Comparison of ENCODE assay signal across 13 cellular contexts in the genomic region with DNA sequence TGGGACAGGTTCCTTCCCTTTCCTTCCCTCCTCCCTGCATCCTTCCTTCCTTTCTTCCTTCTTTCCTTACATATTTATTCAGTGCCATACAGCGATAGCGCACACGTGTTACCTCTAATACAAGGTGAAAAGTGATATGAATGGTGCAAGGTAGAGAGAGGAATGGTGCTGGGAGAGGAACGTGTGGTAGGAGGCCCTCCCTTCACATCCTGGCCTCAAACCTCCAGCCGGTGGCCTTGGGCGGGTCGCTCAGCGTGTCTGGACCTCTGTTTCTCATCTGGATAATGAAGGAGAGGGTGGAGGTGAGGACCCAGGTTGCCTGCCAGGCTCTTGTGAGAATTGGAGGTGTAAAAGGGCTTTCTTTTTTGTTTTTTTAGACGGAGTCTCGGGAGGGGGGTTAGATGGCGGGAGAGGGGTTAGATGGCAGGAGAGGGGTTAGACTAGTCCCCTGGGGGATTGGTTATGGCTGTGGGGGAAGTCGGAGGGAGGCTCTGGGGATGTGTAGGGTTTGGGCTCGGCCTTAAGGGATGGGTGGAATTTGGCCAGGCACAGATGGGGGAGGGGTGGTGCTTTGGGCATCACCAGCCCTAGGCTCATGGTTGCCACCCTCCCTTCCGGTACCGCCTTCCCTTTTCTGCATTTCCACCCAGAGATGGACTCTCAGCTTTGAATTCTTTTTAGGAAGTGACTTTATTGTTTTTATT. TPM values are rescaled to one million over a fixed set of nuclear protein-coding genes. Genes with fewer than 3 reads are reported as not detected.
DNase-seq lines count a peak whose midpoint lies in the region; ATAC-seq, FAIRE-seq and TF ChIP-seq lines count a peak whose summit lies in the region.
"Had no signal": no experiment of that assay in that cellular context is flagged by ENCODE, and none has a peak within 500 bp of the region (broad histone marks: within the 10 kb centered on the region; RNA-seq: fewer than 3 reads in every experiment).

No MANE protein-coding gene starts in this region.

- no peak overlapping the region for H2AFZ ChIP-seq in GM23338

- H3K9me3 ChIP-seq in breast epithelium (no peaks in the 10 kb centered on the region), stomach smooth muscle (ENCODE audit: control insufficient read depth in 2 of 2, low read length in 2 of 2) (no peaks in the 10 kb centered on the region)

- H3K4me1 Mint-ChIP-seq in GM23338 = peaks cover 21% of the 10 kb centered on the region
- H3K4me1 Mint-ChIP-seq in mesothelial cell of epicardium = peaks cover 66% of the 10 kb centered on the region

- TF ChIP-seq POLR2A in breast epithelium (IDR thresholded peaks at IDR 0.05) = no peak

- peaks cover 6% of the 10 kb centered on the region for H3K27me3 Mint-ChIP-seq in GM23338 (ENCODE audit: insufficient read depth, low read depth, poor library complexity)
- H3K27me3 Mint-ChIP-seq in mesothelial cell of epicardium (ENCODE audit: low read depth) = no peaks in the 10 kb centered on the region
- H3K27me3 Mint-ChIP-seq: activated CD4-positive, alpha-beta memory T cell treated with anti-CD3 and anti-CD28 coated beads, Interleukin-2, amount 10 ng/mL, durations not matched to agents 7 days and 5 days had no signal

- no peak overlapping the region for H3K27ac Mint-ChIP-seq in GM23338
- peak overlapping the region; percentile 76 for H3K27ac Mint-ChIP-seq in mesothelial cell of epicardium
- H3K27ac Mint-ChIP-seq: activated CD4-positive, alpha-beta memory T cell treated with anti-CD3 and anti-CD28 coated beads, Interleukin-2, amount 10 ng/mL, durations not matched to agents 7 days and 5 days had no signal

- peaks cover 6% of the 10 kb centered on the region for H4K20me1 ChIP-seq in GM23338 (replicated peaks; ENCODE audit: insufficient read depth)

- H3K9me3 Mint-ChIP-seq in GM23338 (no peaks in the 10 kb centered on the region; the same call in 2 of the 3 replicates), mesothelial cell of epicardium (no peaks in the 10 kb centered on the region)
- H3K9me3 Mint-ChIP-seq: activated CD4-positive, alpha-beta memory T cell treated with anti-CD3 and anti-CD28 coated beads, Interleukin-2, amount 10 ng/mL, durations not matched to agents 7 days and 5 days had no signal

- H3F3A ChIP-seq in GM23338 (replicated peaks; ENCODE audit: low read depth) = no peaks in the 10 kb centered on the region

- no peak overlapping the region for H3K27ac ChIP-seq in GM23338 (ENCODE audit: low read depth)
- H3K27ac ChIP-seq in breast epithelium = peak overlapping the region; percentile 50 to 75
- peak overlapping the region; percentile 90 for H3K27ac ChIP-seq in stomach smooth muscle (ENCODE audit: low read length)
- no peak overlapping the region for H3K27ac ChIP-seq in brain microvascular endothelial cell

- H3K4me3 ChIP-seq in GM23338 (no peak overlapping the region), breast epithelium (no peak overlapping the region), stomach smooth muscle (ENCODE audit: low read length in 2 of 2) (no peak overlapping the region), brain microvascular endothelial cell (ENCODE audit: low read depth, low read length) (no peak overlapping the region)

- H3K4me3 Mint-ChIP-seq in GM23338 (no peak overlapping the region), mesothelial cell of epicardium (no peak overlapping the region)
- H3K4me3 Mint-ChIP-seq: activated CD4-positive, alpha-beta memory T cell treated with anti-CD3 and anti-CD28 coated beads, Interleukin-2, amount 10 ng/mL, durations not matched to agents 7 days and 5 days had no signal

- no peak for TF ChIP-seq CTCF in GM23338 (conservative IDR thresholded peaks at IDR 0.05; ENCODE audit: low read depth in 2 of 2)
- TF ChIP-seq CTCF in breast epithelium (IDR thresholded peaks at IDR 0.05) = no peak
- no peak for TF ChIP-seq CTCF in mesothelial cell of epicardium (IDR thresholded peaks at IDR 0.05; ENCODE audit: unreplicated experiment)
- no peak for TF ChIP-seq CTCF in brain microvascular endothelial cell (IDR thresholded peaks at IDR 0.05; ENCODE audit: low read depth, low read length, missing control alignments)
- TF ChIP-seq CTCF in D721Med (IDR thresholded peaks at IDR 0.05; ENCODE audit: insufficient read depth, missing control alignments) = no peak

- ATAC-seq in GM23338 (no peak), HG03196 (IDR thresholded peaks at IDR 0.05; ENCODE audit: unreplicated experiment) (no peak), HG02610 (IDR thresholded peaks at IDR 0.05; ENCODE audit: unreplicated experiment) (no peak)

- H3K36me3 Mint-ChIP-seq in GM23338 (ENCODE audit: low read depth) (no peaks in the 10 kb centered on the region), mesothelial cell of epicardium (peaks cover 3% of the 10 kb centered on the region)

- FAIRE-seq in D721Med (lab: Jason Lieb, UNC) = no peak
- FAIRE-seq: astrocyte had no signal

- DNase-seq in GM23338 (ENCODE audit: low spot score) (no peak), breast epithelium (ENCODE audit: low spot score in 2 of 2) (peak in 1 of 2 donors; percentile 28), mesothelial cell of epicardium (ENCODE audit: low spot score in 2 of 2, unreplicated experiment in 2 of 2) (no peak), brain microvascular endothelial cell (no peak), D721Med (ENCODE audit: insufficient read length, low spot score) (no peak)
- DNase-seq: activated CD4-positive, alpha-beta memory T cell treated with anti-CD3 and anti-CD28 coated beads, Interleukin-2, amount 10 ng/mL, durations not matched to agents 7 days and 5 days; DMS 273 treated with DMSO at 0.1 percent for 48 hours; foreskin fibroblast; NCI-H1436 treated with DMSO at 0.1 percent for 48 hours had no signal

- H3K27me3 ChIP-seq in GM23338 (ENCODE audit: insufficient read depth) = no peaks in the 10 kb centered on the region
- H3K27me3 ChIP-seq in breast epithelium = no peaks in the 10 kb centered on the region
- no peaks in the 10 kb centered on the region for H3K27me3 ChIP-seq in stomach smooth muscle (ENCODE audit: control insufficient read depth in 1 of 2, insufficient read depth in 2 of 2, low read length in 2 of 2)
- no peaks in the 10 kb centered on the region for H3K27me3 ChIP-seq in brain microvascular endothelial cell (replicated peaks)

- H3K4me2 ChIP-seq in GM23338 = peak overlapping the region; percentile 26; the same call in 1 of the 2 replicates

- H3K79me2 ChIP-seq in GM23338 (replicated peaks; ENCODE audit: insufficient read depth) = peaks cover 6% of the 10 kb centered on the region

- H3K4me1 ChIP-seq in GM23338 (ENCODE audit: insufficient read depth) (peaks cover 9% of the 10 kb centered on the region), breast epithelium (peaks cover 15 to 52% of the 10 kb centered on the region in 2 donors), stomach smooth muscle (ENCODE audit: control insufficient read depth, insufficient read depth, low read length) (peaks cover 90% of the 10 kb centered on the region)

- intact Hi-C loops in breast epithelium (cut with DNase I; ENCODE audit: low total_unique reads) = no loop called here

- H3K36me3 ChIP-seq in GM23338 (ENCODE audit: insufficient read depth) = no peaks in the 10 kb centered on the region
- no peaks in the 10 kb centered on the region for H3K36me3 ChIP-seq in breast epithelium
- H3K36me3 ChIP-seq in stomach smooth muscle (ENCODE audit: control insufficient read depth in 2 of 2, insufficient read depth in 2 of 2, low read length in 2 of 2) = no peaks in the 10 kb centered on the region
- H3K36me3 ChIP-seq in brain microvascular endothelial cell (replicated peaks) = no peaks in the 10 kb centered on the region

- in situ Hi-C loops in brain microvascular endothelial cell (cut with HindIII; ENCODE audit: low pct_ligation_motif_present, low sequenced_read_pairs) = no loop called here

- no peaks in the 10 kb centered on the region for H3K9me2 ChIP-seq in GM23338 (ENCODE audit: insufficient read depth)

- no peak overlapping the region for H3K9ac ChIP-seq in stomach smooth muscle (ENCODE audit: low read length in 2 of 2)

RNA-seq across cellular contexts. Expression of a gene that starts 14.9 kb away (rescaled TPM):
- total RNA-seq in GM23338 (2014; rRNA removed; shearing (Covaris generic)) = 6.8 and 8.3 TPM in 2 replicates
- polyA plus RNA-seq in GM23338 (2016; fragmentation: Nextera tagmentation; extraction: Ambion mirVana) = 0.94 and 1.1 TPM in 2 replicates
- 10 to 100 TPM; 20.2 to 34.5 (median 25.6) TPM for total RNA-seq in breast epithelium
- 26.2 to 27.6 TPM (median 26.3 TPM) in 3 replicates for total RNA-seq in mesothelial cell of epicardium

Comparison
In these comparisons a context has a peak if more than half of its experiments do, and no peak if none do; other contexts are left out.
1. H3K27ac ChIP-seq: peak in breast epithelium (2 of 2) and stomach smooth muscle (single experiment); none in GM23338 (single experiment) and brain microvascular endothelial cell (single experiment).